ENCODE assay signal across 33 cellular contexts in the genomic region with DNA sequence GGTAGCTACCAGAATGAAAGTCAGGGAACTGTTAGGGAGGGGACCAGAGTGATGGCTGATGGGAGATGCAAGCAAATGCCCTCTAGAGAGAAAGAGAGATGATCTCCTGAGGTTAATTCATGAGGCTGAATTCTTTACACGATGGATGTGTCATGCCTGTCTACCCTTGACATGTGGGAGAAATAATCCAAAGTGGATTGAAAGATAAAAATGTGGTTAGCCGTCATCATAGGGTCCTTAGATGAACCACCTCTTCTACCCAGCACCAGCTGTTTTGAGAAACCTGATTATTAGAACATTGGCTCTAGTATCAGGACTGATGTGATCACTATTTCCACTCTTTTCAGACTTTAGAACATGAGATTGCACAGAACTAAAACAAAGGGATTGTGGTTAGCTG. TPM values are rescaled to one million over a fixed set of nuclear protein-coding genes. Genes with fewer than 3 reads are reported as not detected.
"Had no signal": no experiment of that assay in that cellular context is flagged by ENCODE, and none has a peak within 500 bp of the region (broad histone marks: within the 10 kb centered on the region; RNA-seq: fewer than 3 reads in every experiment).

No MANE protein-coding gene starts in this region.

- H3K4me3 ChIP-seq: ascending aorta, cardiac muscle cell, K562, MG63, Peyer's patch, SK-N-MC had no signal

- H3K36me3 Mint-ChIP-seq: activated naive CD8-positive, alpha-beta T cell treated with anti-CD3 and anti-CD28 coated beads for 36 hours had no signal

- H3K27me3 ChIP-seq: ascending aorta, cardiac muscle cell, Peyer's patch had no signal

- DNase-seq: activated CD4-positive, alpha-beta T cell treated with anti-CD3 and anti-CD28 coated beads, Interleukin-2, amount 10 ng/mL, durations not matched to agents 24 days and 14 days; activated CD4-positive, alpha-beta T cell treated with anti-CD3 and anti-CD28 coated beads, Interleukin-2, amount 50 U/mL, for 4 hours; activated CD8-positive, alpha-beta T cell treated with anti-CD3 and anti-CD28 coated beads for 36 hours; activated effector memory CD4-positive, alpha-beta T cell treated with anti-CD3 and anti-CD28 coated beads, Interleukin-2, amount 50 U/mL, for 16 hours; activated naive CD4-positive, alpha-beta T cell; activated naive CD4-positive, alpha-beta T cell treated with anti-CD3 and anti-CD28 coated beads, Interleukin-2, amount 50 U/mL, for 16 hours; activated naive CD8-positive, alpha-beta T cell treated with anti-CD3 and anti-CD28 coated beads for 36 hours; activated T-cell treated with anti-CD3 and anti-CD28 coated beads, Interleukin-2, amount 50 U/mL, for 1 hour; activated T-cell treated with anti-CD3 and anti-CD28 coated beads, Interleukin-2, amount 50 U/mL, for 72 hours; amniotic stem cell; Kasumi-1; MG63; NCI-H1048; NCI-H1105 treated with DMSO at 0.1 percent for 48 hours; NCI-H1436; NCI-H1694; NCI-H1930; NCI-H2081 treated with DMSO at 0.1 percent for 48 hours; NCI-H226; NCI-H446 treated with DMSO at 0.1 percent for 48 hours; NCI-H524; NCI-H69; NK-92 treated with Interleukin-12 subunit alpha and Interleukin-12 subunit beta, amount 100 ng/mL, for 24 hours; PC-3; Peyer's patch; RPMI8226; T1000; WERI-Rb-1 had no signal

- ATAC-seq: activated CD8-positive, alpha-beta T cell treated with anti-CD3 and anti-CD28 coated beads for 36 hours; activated T-cell treated with anti-CD3 and anti-CD28 coated beads, Interleukin-2, amount 50 U/mL, for 72 hours; activated T-helper 17 cell treated with anti-CD3 and anti-CD28 coated beads, Interleukin-2, amount 50 U/mL, for 72 hours; K562; PC-3 had no signal

- H3K27ac Mint-ChIP-seq: activated CD4-positive, alpha-beta T cell treated with anti-CD3 and anti-CD28 coated beads, Interleukin-2, amount 10 ng/mL, durations not matched to agents 24 days and 14 days; activated CD8-positive, alpha-beta T cell treated with anti-CD3 and anti-CD28 coated beads for 36 hours; activated naive CD8-positive, alpha-beta T cell treated with anti-CD3 and anti-CD28 coated beads for 36 hours; activated T-cell treated with anti-CD3 and anti-CD28 coated beads, Interleukin-2, amount 50 U/mL, for 72 hours; activated T-helper 17 cell treated with anti-CD3 and anti-CD28 coated beads, Interleukin-2, amount 50 U/mL, for 72 hours had no signal

- H3K4me3 Mint-ChIP-seq: activated CD4-positive, alpha-beta T cell treated with anti-CD3 and anti-CD28 coated beads, Interleukin-2, amount 10 ng/mL, durations not matched to agents 24 days and 14 days; activated CD8-positive, alpha-beta T cell treated with anti-CD3 and anti-CD28 coated beads for 36 hours; activated naive CD8-positive, alpha-beta T cell treated with anti-CD3 and anti-CD28 coated beads for 36 hours; activated T-cell treated with anti-CD3 and anti-CD28 coated beads, Interleukin-2, amount 50 U/mL, for 72 hours; activated T-helper 17 cell treated with anti-CD3 and anti-CD28 coated beads, Interleukin-2, amount 50 U/mL, for 72 hours had no signal

- H3K4me1 Mint-ChIP-seq: activated CD4-positive, alpha-beta T cell treated with anti-CD3 and anti-CD28 coated beads, Interleukin-2, amount 10 ng/mL, durations not matched to agents 24 days and 14 days; activated naive CD8-positive, alpha-beta T cell treated with anti-CD3 and anti-CD28 coated beads for 36 hours; activated T-helper 17 cell treated with anti-CD3 and anti-CD28 coated beads, Interleukin-2, amount 50 U/mL, for 72 hours had no signal

- H3K4me1 ChIP-seq: ascending aorta, Peyer's patch had no signal

- H3K9me3 ChIP-seq: ascending aorta, MG63, Peyer's patch had no signal

- H3K27ac ChIP-seq: ascending aorta, Peyer's patch, SK-N-MC, WERI-Rb-1 had no signal

- H3K36me3 ChIP-seq: ascending aorta, cardiac muscle cell, MG63, Peyer's patch, WERI-Rb-1 had no signal

- H3K9me3 Mint-ChIP-seq: activated CD4-positive, alpha-beta T cell treated with anti-CD3 and anti-CD28 coated beads, Interleukin-2, amount 10 ng/mL, durations not matched to agents 24 days and 14 days; activated CD8-positive, alpha-beta T cell treated with anti-CD3 and anti-CD28 coated beads for 36 hours; activated naive CD8-positive, alpha-beta T cell treated with anti-CD3 and anti-CD28 coated beads for 36 hours; activated T-cell treated with anti-CD3 and anti-CD28 coated beads, Interleukin-2, amount 50 U/mL, for 72 hours; activated T-helper 17 cell treated with anti-CD3 and anti-CD28 coated beads, Interleukin-2, amount 50 U/mL, for 72 hours had no signal

RNA-seq across cellular contexts. Expression of a gene that starts 53.6 kb away (rescaled TPM):
- polyA plus RNA-seq: K562 had no signal
